23 cellular contexts compared by ENCODE assay signal in genomic region chrY:15689994-15690393, GRCh38.
"Had no signal": no experiment of that assay in that cellular context is flagged by ENCODE, and none has a peak within 500 bp of the region (broad histone marks: within the 10 kb centered on the region; RNA-seq: fewer than 3 reads in every experiment).

No MANE protein-coding gene starts in this region.

- H3K4me2 ChIP-seq: KMS-11 had no signal

- H3K36me3 ChIP-seq: SJSA1 had no signal

- H3K27ac ChIP-seq: KMS-11, SJSA1, SK-N-MC had no signal

- H3K27ac Mint-ChIP-seq: IgD-negative memory B cell had no signal

- FAIRE-seq: HTR-8/SVneo, K562 had no signal

- H3K27me3 ChIP-seq: SJSA1 had no signal

- H3K27me3 Mint-ChIP-seq: IgD-negative memory B cell had no signal

- H3K9ac ChIP-seq: KMS-11 had no signal

- H3K9me3 Mint-ChIP-seq: IgD-negative memory B cell had no signal

- H3K36me3 Mint-ChIP-seq: IgD-negative memory B cell had no signal

- H3K4me3 ChIP-seq: K562, SJSA1, SK-N-MC had no signal

- H3K4me1 Mint-ChIP-seq: IgD-negative memory B cell had no signal

- H3K9me3 ChIP-seq: SJSA1 had no signal

- DNase-seq: Kasumi-1, MM.1S, NCI-H1092 treated with DMSO at 0.1 percent for 48 hours, NCI-H1436, NCI-H187, NCI-H2029, NCI-H2081 treated with DMSO at 0.1 percent for 48 hours, NCI-H2171, NCI-H226, NCI-H446, NCI-H510A, NCI-H524 treated with DMSO at 0.1 percent for 48 hours, NCI-H69, NCI-H774, PC-3, Right ventricle myocardium superior, SIG-M5 had no signal

- H3K4me3 Mint-ChIP-seq: IgD-negative memory B cell had no signal

- H3K4me1 ChIP-seq: SJSA1 had no signal
